21 cellular contexts compared by ENCODE assay signal in the genomic region with DNA sequence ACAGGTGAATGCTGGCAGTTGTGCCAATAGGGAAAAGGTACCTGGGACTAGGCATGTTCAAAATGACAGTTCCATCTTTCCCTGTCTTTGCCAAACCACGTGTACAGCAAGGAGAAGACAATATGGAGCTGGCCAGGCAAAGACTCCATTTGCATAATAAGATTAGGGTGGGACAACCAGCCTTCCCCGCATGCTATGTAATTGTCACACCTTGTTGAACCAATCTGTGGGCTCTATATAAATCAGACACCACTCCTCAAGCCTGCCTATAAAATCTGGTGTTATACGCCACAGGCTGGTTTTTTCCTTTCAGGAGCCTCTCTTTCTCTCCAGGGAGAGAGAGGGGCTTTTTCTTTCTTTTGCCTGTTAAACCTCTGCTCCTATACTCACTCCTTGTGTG. TPM values are rescaled to one million over a fixed set of nuclear protein-coding genes. Genes with fewer than 3 reads are reported as not detected.
DNase-seq lines count a peak whose midpoint lies in the region; ATAC-seq, FAIRE-seq and TF ChIP-seq lines count a peak whose summit lies in the region.
"Had no signal": no experiment of that assay in that cellular context is flagged by ENCODE, and none has a peak within 500 bp of the region (broad histone marks: within the 10 kb centered on the region; RNA-seq: fewer than 3 reads in every experiment).

No MANE protein-coding gene starts in this region.

- H2AFZ ChIP-seq in K562 (ENCODE audit: low read depth, low read length): peak overlapping the region; percentile 30; the same call in 1 of the 2 replicates

- no peak overlapping the region for H3K9ac ChIP-seq in K562 (ENCODE audit: insufficient read depth in 1 of 2, low read depth in 2 of 2, low read length in 2 of 2)
- H3K9ac ChIP-seq: BLaER1 had no signal

- no peak for TF ChIP-seq RAD21 in K562 (CRISPR knock-in tag; conservative IDR thresholded peaks at IDR 0.05 in 1 of 2, IDR thresholded peaks at IDR 0.05 in 1 of 2)

- no peaks in the 10 kb centered on the region for H3K79me2 ChIP-seq in K562 (ENCODE audit: control insufficient read depth, insufficient read depth, low read length)

- H3K4me3 Mint-ChIP-seq in osteocyte (ENCODE audit: unreplicated experiment): no peak overlapping the region
- H3K4me3 Mint-ChIP-seq in activated T-cell treated with anti-CD3 and anti-CD28 coated beads, Interleukin-2, amount 50 U/mL, for 72 hours: no peak overlapping the region
- H3K4me3 Mint-ChIP-seq: CD14-positive monocyte; CD4-positive, alpha-beta memory T cell; H9 had no signal

- no peaks in the 10 kb centered on the region for H3K9me1 ChIP-seq in K562 (ENCODE audit: control insufficient read depth, insufficient read depth, low read length)

- H3K36me3 ChIP-seq in K562 (ENCODE audit: control insufficient read depth, insufficient read depth, low read length): no peaks in the 10 kb centered on the region
- H3K36me3 ChIP-seq: BLaER1 had no signal

- H3K4me1 ChIP-seq in K562 (replicated peaks in 1 of 2; ENCODE audit: control insufficient read depth in 2 of 2, insufficient read depth in 2 of 2, low read length in 2 of 2): no peaks in the 10 kb centered on the region
- H3K4me1 ChIP-seq: A549, BLaER1 had no signal

- in situ Hi-C loops in K562 (cut with MboI): no loop called here

- peaks cover 37% of the 10 kb centered on the region for H3K27me3 Mint-ChIP-seq in osteocyte (ENCODE audit: unreplicated experiment)
- peaks cover 5% of the 10 kb centered on the region for H3K27me3 Mint-ChIP-seq in activated T-cell treated with anti-CD3 and anti-CD28 coated beads, Interleukin-2, amount 50 U/mL, for 72 hours (ENCODE audit: low read depth)
- H3K27me3 Mint-ChIP-seq: CD4-positive, alpha-beta memory T cell had no signal

- DNase-seq in NCI-H82 (lab: John Stamatoyannopoulos, UW) (peak; percentile 74), NCI-H82 treated with DMSO at 0.1 percent for 48 hours (lab: John Stamatoyannopoulos, UW; ENCODE audit: unreplicated experiment) (no peak), K562 (ENCODE audit: extremely low read depth in 1 of 4, low spot score in 3 of 4) (no peak), osteocyte (ENCODE audit: extremely low spot score, unreplicated experiment) (peak; percentile 19), HT-29 (ENCODE audit: low spot score) (no peak)
- no peak for DNase-seq in activated T-cell treated with anti-CD3 and anti-CD28 coated beads, Interleukin-2, amount 50 U/mL, for 72 hours
- DNase-seq: CD4-positive, alpha-beta memory T cell; DMS153; DMS79 treated with DMSO at 0.1 percent for 48 hours; H9; IMR-90; KBM-7 had no signal

- no peaks in the 10 kb centered on the region for H3K4me1 Mint-ChIP-seq in osteocyte (ENCODE audit: unreplicated experiment)
- H3K4me1 Mint-ChIP-seq in activated T-cell treated with anti-CD3 and anti-CD28 coated beads, Interleukin-2, amount 50 U/mL, for 72 hours (ENCODE audit: low read depth): no peaks in the 10 kb centered on the region
- H3K4me1 Mint-ChIP-seq: CD4-positive, alpha-beta memory T cell had no signal

- intact Hi-C loops in K562 (cut with micrococcal nuclease): no loop called here

- no TSS peak for BruUV-seq in K562 (replicated peaks; lab: Mats Ljungman, UMichigan)

- no peak overlapping the region for H3K27ac ChIP-seq in K562 (ENCODE audit: extremely low read depth, low read depth, low read length)
- H3K27ac ChIP-seq: 22Rv1, A549, BLaER1, HL-60 had no signal

- H3K27ac Mint-ChIP-seq in osteocyte (ENCODE audit: unreplicated experiment): no peak overlapping the region
- H3K27ac Mint-ChIP-seq in activated T-cell treated with anti-CD3 and anti-CD28 coated beads, Interleukin-2, amount 50 U/mL, for 72 hours: no peak overlapping the region
- H3K27ac Mint-ChIP-seq: CD14-positive monocyte; CD4-positive, alpha-beta memory T cell had no signal

- CTCF ChIA-PET in K562 (lab: Yijun Ruan, JAX; ENCODE audit: low intra/inter-chr PET ratio): no interaction called here

- 0 out of 2 replicates have a peak, but pooled peaks cover 2% of the 10 kb centered on the region for H3K9me3 ChIP-seq in K562 (replicated peaks; ENCODE audit: control insufficient read depth, insufficient read depth, low read depth, low read length)

- no peak for TF ChIP-seq CTCF in K562 (IDR thresholded peaks at IDR 0.05 in 2 of 3, conservative IDR thresholded peaks at IDR 0.05 in 1 of 3; ENCODE audit: insufficient read depth in 2 of 3, low read depth in 1 of 3, low read length in 3 of 3)
- TF ChIP-seq CTCF in osteocyte (IDR thresholded peaks at IDR 0.05): no peak

- no peak for TF ChIP-seq EP300 in K562 (IDR thresholded peaks at IDR 0.05; ENCODE audit: low read length)

- no peak overlapping the region for H3K4me3 ChIP-seq in K562
- H3K4me3 ChIP-seq: A549, BLaER1, GM12878 had no signal

- peaks cover 6% of the 10 kb centered on the region for H3K9me3 Mint-ChIP-seq in osteocyte (ENCODE audit: unreplicated experiment)
- peaks cover 0 to 2% of the 10 kb centered on the region in 2 donors for H3K9me3 Mint-ChIP-seq in activated T-cell treated with anti-CD3 and anti-CD28 coated beads, Interleukin-2, amount 50 U/mL, for 72 hours
- H3K9me3 Mint-ChIP-seq: CD4-positive, alpha-beta memory T cell had no signal

- no peaks in the 10 kb centered on the region for H4K20me1 ChIP-seq in K562 (replicated peaks; ENCODE audit: control insufficient read depth, insufficient read depth, low read length)
- H4K20me1 ChIP-seq: BLaER1 had no signal

- no peak for FAIRE-seq in K562 (lab: Jason Lieb, UNC)
- FAIRE-seq: A549, GM12878, H1, HTR-8/SVneo had no signal

- no peaks in the 10 kb centered on the region for H3K36me3 Mint-ChIP-seq in osteocyte (ENCODE audit: unreplicated experiment)
- H3K36me3 Mint-ChIP-seq in activated T-cell treated with anti-CD3 and anti-CD28 coated beads, Interleukin-2, amount 50 U/mL, for 72 hours (ENCODE audit: insufficient read depth in 2 of 2): peaks cover 0 to 2% of the 10 kb centered on the region in 2 donors
- H3K36me3 Mint-ChIP-seq: CD14-positive monocyte; CD4-positive, alpha-beta memory T cell had no signal

- H3K4me2 ChIP-seq in K562 (ENCODE audit: insufficient read depth, low read length): no peak overlapping the region
- H3K4me2 ChIP-seq: A549, BLaER1 had no signal

- 8% methylated on average over 3 of the region's 3 CpGs for WGBS in K562 (ENCODE audit: insufficient coverage, low coverage, missing lambda C conversion rate)

- no peak for ATAC-seq in K562
- ATAC-seq in activated T-cell treated with anti-CD3 and anti-CD28 coated beads, Interleukin-2, amount 50 U/mL, for 72 hours (replicated peaks in 1 of 2): no peak
- ATAC-seq in HG03196 (IDR thresholded peaks at IDR 0.05; ENCODE audit: unreplicated experiment): no peak
- ATAC-seq: A549, GM12878 had no signal

- peaks cover 24 to 33% of the 10 kb centered on the region in 2 experiments for H3K27me3 ChIP-seq in K562 (ENCODE audit: control insufficient read depth in 2 of 2, insufficient read depth in 2 of 2, low read length in 2 of 2)
- H3K27me3 ChIP-seq: BLaER1 had no signal

- POLR2A ChIA-PET in K562 (lab: Yijun Ruan, JAX): interaction anchor here (1.3 kb wide), 1 partner anchor 11 kb away, joined by 3 read pairs; a partner anchor contains a TSS

- no peak for TF ChIP-seq POLR2A in K562 (conservative IDR thresholded peaks at IDR 0.05)

TF ChIP-seq in K562, 482 proteins besides CTCF, POLR2A, EP300 and RAD21 (continues in another document):
- TF ChIP-seq SUPT5H (IDR thresholded peaks at IDR 0.05): no peak
- no peak for TF ChIP-seq ZNF699 (CRISPR knock-in tag; IDR thresholded peaks at IDR 0.05; ENCODE audit: insufficient replicate concordance)
- no peak for TF ChIP-seq ETV1 (tag; conservative IDR thresholded peaks at IDR 0.05; ENCODE audit: low read depth)
- TF ChIP-seq, protein P1, sequence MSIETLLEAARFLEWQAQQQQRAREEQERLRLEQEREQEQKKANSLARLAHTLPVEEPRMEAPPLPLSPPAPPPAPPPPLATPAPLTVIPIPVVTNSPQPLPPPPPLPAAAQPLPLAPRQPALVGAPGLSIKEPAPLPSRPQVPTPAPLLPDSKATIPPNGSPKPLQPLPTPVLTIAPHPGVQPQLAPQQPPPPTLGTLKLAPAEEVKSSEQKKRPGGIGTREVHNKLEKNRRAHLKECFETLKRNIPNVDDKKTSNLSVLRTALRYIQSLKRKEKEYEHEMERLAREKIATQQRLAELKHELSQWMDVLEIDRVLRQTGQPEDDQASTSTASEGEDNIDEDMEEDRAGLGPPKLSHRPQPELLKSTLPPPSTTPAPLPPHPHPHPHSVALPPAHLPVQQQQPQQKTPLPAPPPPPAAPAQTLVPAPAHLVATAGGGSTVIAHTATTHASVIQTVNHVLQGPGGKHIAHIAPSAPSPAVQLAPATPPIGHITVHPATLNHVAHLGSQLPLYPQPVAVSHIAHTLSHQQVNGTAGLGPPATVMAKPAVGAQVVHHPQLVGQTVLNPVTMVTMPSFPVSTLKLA (conservative IDR thresholded peaks at IDR 0.05): 0 out of 4 replicates have a peak, but pooled peaks of 1 of the 2 experiments have one; percentile 29
- TF ChIP-seq ZNF384 (IDR thresholded peaks at IDR 0.05; ENCODE audit: low read depth, low read length): no peak
- no peak for TF ChIP-seq KDM2B (CRISPR knock-in tag; IDR thresholded peaks at IDR 0.05)

RNA-seq across cellular contexts. Expression of a gene that starts 11.0 kb away (rescaled TPM):
- 62.3 and 136 TPM in 2 replicates for total RNA-seq in K562 (2011; cell fraction: chromatin; rRNA removed; ENCODE audit: low replicate concordance)
- 36.0 and 40.3 TPM in 2 replicates for total RNA-seq in K562 (2011; cell fraction: nucleolus; rRNA removed)
- 73.5 and 98.2 TPM in 2 replicates for total RNA-seq in K562 (2011; cell fraction: nucleoplasm; rRNA removed)
- total RNA-seq in K562 (2014; rRNA removed) (67.8 and 89.7 TPM in 2 replicates), K562 (2014; rRNA removed; fragmentation: Illumina TruSeq; extraction: Trizol) (75.8 and 103 TPM in 2 replicates), K562 (2015; rRNA removed; fragmentation: Illumina TruSeq; extraction: Trizol) (101 and 114 TPM in 2 replicates), K562 (2021) (55.3 and 58.0 TPM in 2 replicates), osteocyte (61.7 and 63.0 TPM in 2 replicates)
- polyA plus RNA-seq in K562 (2011; rRNA removed) (57.8 and 85.2 TPM in 2 replicates), K562 (2014; fragmentation: Illumina TruSeq; extraction: Trizol) (86.5 and 159 TPM in 2 replicates), K562 (2014; fragmentation: Nextera tagmentation; extraction: Ambion mirVana) (10 to 100 TPM; 43.2 to 63.4 TPM), K562 (2014; rRNA removed) (81.6 and 99.3 TPM in 2 replicates)
- 52.6 and 53.7 TPM in 2 replicates for polyA plus RNA-seq in K562 (2011; cell fraction: cytosol; rRNA removed)
- 57.7 and 63.4 TPM in 2 replicates for polyA plus RNA-seq in K562 (2011; cell fraction: nucleus; rRNA removed)
- 81.3 and 105 TPM in 2 replicates for polyA plus RNA-seq in K562 (2012)
- 47.7 and 54.1 TPM in 2 replicates for polyA minus RNA-seq in K562 (2011; rRNA and poly(A)+ RNA removed)
- 25.1 and 34.5 TPM in 2 replicates for polyA minus RNA-seq in K562 (2011; cell fraction: cytosol; rRNA and poly(A)+ RNA removed)
- polyA minus RNA-seq in K562 (2011; cell fraction: nucleus; rRNA and poly(A)+ RNA removed): 26.9 and 36.3 TPM in 2 replicates
- 34.3 and 39.5 TPM in 2 replicates for total RNA-seq in HT-29 (2014; rRNA removed; shearing (Covaris generic))
- total RNA-seq in activated T-cell treated with anti-CD3 and anti-CD28 coated beads, Interleukin-2, amount 50 U/mL, for 72 hours: 10 to 100 TPM; 79.0 to 84.1 TPM

Comparison
In these comparisons a context has a peak if more than half of its experiments do, and no peak if none do; other contexts are left out.
1. DNase-seq: peak in NCI-H82 (single experiment) and osteocyte (single experiment); none in NCI-H82 treated with DMSO at 0.1 percent for 48 hours (single experiment), K562 (0 of 4), HT-29 (single experiment) and activated T-cell treated with anti-CD3 and anti-CD28 coated beads, Interleukin-2, amount 50 U/mL, for 72 hours (0 of 2).